ENCODE assay signal across 13 cellular contexts in the genomic region with DNA sequence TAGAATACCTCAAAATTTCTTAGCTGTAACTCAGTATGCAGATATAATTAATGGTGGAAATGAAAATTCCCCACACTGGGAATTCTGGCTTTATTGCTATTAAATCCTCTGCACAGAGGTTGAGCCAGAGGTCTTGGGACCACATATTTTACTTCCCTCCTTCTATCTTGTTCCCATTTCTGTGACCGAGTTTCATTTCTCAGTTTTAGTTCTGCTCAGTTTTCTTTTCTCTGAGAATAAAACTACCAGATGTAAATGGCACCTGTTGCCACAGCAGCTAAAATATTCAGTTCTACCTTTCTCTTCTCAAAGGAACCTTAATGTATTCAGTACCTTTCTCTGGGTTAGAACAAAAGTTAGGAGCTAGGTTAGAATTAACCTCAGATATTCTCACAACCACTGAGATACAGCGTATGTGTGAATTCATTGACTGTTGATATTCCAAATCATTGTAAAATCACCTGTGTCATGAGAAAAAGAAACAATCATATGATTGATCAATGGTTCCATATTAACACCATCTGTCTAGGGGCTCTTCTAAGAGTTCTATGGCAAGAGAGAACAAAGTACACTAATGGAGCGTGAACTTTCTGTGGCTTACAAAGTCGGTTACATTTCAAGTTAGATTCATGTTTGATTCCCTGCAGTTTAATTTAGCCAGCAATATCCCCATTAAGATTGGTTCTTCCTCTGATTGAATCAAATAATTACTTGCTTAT.
DNase-seq lines count a peak whose midpoint lies in the region; ATAC-seq and TF ChIP-seq lines count a peak whose summit lies in the region.
"Had no signal": no experiment of that assay in that cellular context is flagged by ENCODE, and none has a peak within 500 bp of the region (broad histone marks: within the 10 kb centered on the region; RNA-seq: fewer than 3 reads in every experiment).

No MANE protein-coding gene starts in this region.

- DNase-seq in NOMO-1 treated with DMSO at 0.1 percent for 48 hours (lab: John Stamatoyannopoulos, UW; ENCODE audit: unreplicated experiment) (peak; percentile 36), NOMO-1 treated with dmso at 0.1 percent for 144 hours (lab: John Stamatoyannopoulos, UW; ENCODE audit: unreplicated experiment) (no peak), hypothalamus (lab: John Stamatoyannopoulos, UW) (no peak), lower leg skin (ENCODE audit: low spot score in 2 of 2) (no peak), Ammon's horn (ENCODE audit: low spot score) (no peak), cerebellum (ENCODE audit: low spot score) (no peak)
- DNase-seq: activated naive CD4-positive, alpha-beta T cell treated with Interleukin-2 at 50 U/mL for 16 hours; GDM1; heart right ventricle; retina had no signal

- H3K4me3 ChIP-seq in lower leg skin (ENCODE audit: low read depth, poor library complexity, severe bottlenecking) = no peak overlapping the region
- H3K4me3 ChIP-seq: heart right ventricle, SJSA1 had no signal

- TF ChIP-seq POLR2A in lower leg skin (IDR thresholded peaks at IDR 0.05) = no peak

- intact Hi-C loops in lower leg skin (cut with DNase I; ENCODE audit: low total_unique reads) = no loop called here

- peak; percentile 94 for ATAC-seq in HG02610 (IDR thresholded peaks at IDR 0.05; ENCODE audit: unreplicated experiment)
- peak; percentile 95 for ATAC-seq in HG03432 (IDR thresholded peaks at IDR 0.05; ENCODE audit: unreplicated experiment)
- ATAC-seq: heart right ventricle had no signal

- 65 to 67% methylated on average over 4 of the region's 4 CpGs for WGBS in lower leg skin, 2 donors

- no peak for TF ChIP-seq CTCF in lower leg skin (IDR thresholded peaks at IDR 0.05)
